Comparison of ENCODE assay signal across 1 cellular context in genomic region chr16:87383522-87384161, GRCh38.
A peak's percentile ranks its signal among the peaks of the same experiment; 100 is the strongest.
TF ChIP-seq lines count a peak whose summit lies in the region.

TSS of gene FBXO31 (minus strand) at chr16:87383776. CDS start at chr16:87383744, 32 bp downstream.

TF ChIP-seq in HepG2, 621 proteins besides CTCF, POLR2A, EP300 and RAD21 (continued from another document and continues in another):
- TF ChIP-seq ARID2 (CRISPR knock-in tag; IDR thresholded peaks at IDR 0.05; ENCODE audit: borderline replicate concordance) (0 out of 2 replicates have a peak, but pooled peaks have one; percentile 60), TFAP4 (IDR thresholded peaks at IDR 0.05; ENCODE audit: borderline replicate concordance, low read depth) (peak; percentile 31; the same call in 1 of the 2 replicates), ZFP36L1 (CRISPR knock-in tag; IDR thresholded peaks at IDR 0.05) (peak; percentile 66; the same call in 1 of the 2 replicates), ZFP82 (CRISPR knock-in tag; IDR thresholded peaks at IDR 0.05; ENCODE audit: borderline replicate concordance) (peak; percentile 96; the same call in 1 of the 2 replicates), NRL (CRISPR knock-in tag; IDR thresholded peaks at IDR 0.05; ENCODE audit: borderline replicate concordance) (no peak; the same call in 1 of the 2 replicates), TP53 (CRISPR knock-in tag; conservative IDR thresholded peaks at IDR 0.05) (0 out of 2 replicates have a peak, but pooled peaks have one; percentile 67), PRDM15 (CRISPR knock-in tag; IDR thresholded peaks at IDR 0.05) (no peak), TRIM22 (IDR thresholded peaks at IDR 0.05) (no peak), MIER3 (CRISPR knock-in tag; IDR thresholded peaks at IDR 0.05; ENCODE audit: borderline replicate concordance) (peak; percentile 93), ZNF225 (CRISPR knock-in tag; IDR thresholded peaks at IDR 0.05) (no peak), ZBTB1 (CRISPR knock-in tag; IDR thresholded peaks at IDR 0.05; ENCODE audit: borderline replicate concordance) (no peak), CC2D1A (CRISPR knock-in tag; IDR thresholded peaks at IDR 0.05) (no peak), ZNF883 (CRISPR knock-in tag; IDR thresholded peaks at IDR 0.05; ENCODE audit: not compliant biosample characterization) (no peak), ZBTB40 (IDR thresholded peaks at IDR 0.05) (no peak), ZBTB40 (CRISPR knock-in tag; IDR thresholded peaks at IDR 0.05) (no peak; the same call in 1 of the 2 replicates), ZNF275 (CRISPR knock-in tag; IDR thresholded peaks at IDR 0.05; ENCODE audit: borderline replicate concordance) (peak; percentile 71), NFE2L2 (IDR thresholded peaks at IDR 0.05; ENCODE audit: low read length) (no peak), ZBTB20 (CRISPR knock-in tag; IDR thresholded peaks at IDR 0.05; ENCODE audit: borderline replicate concordance, low read depth) (no peak; the same call in 1 of the 2 replicates), KDM1A (CRISPR knock-in tag; IDR thresholded peaks at IDR 0.05) (peak; percentile 89), ZNF180 (CRISPR knock-in tag; IDR thresholded peaks at IDR 0.05; ENCODE audit: borderline replicate concordance, low read depth) (peak; percentile 96), MBD4 (IDR thresholded peaks at IDR 0.05; ENCODE audit: borderline replicate concordance, low read length) (no peak), ZNF850 (CRISPR knock-in tag; conservative IDR thresholded peaks at IDR 0.05) (no peak; the same call in 1 of the 2 replicates), MED13 (CRISPR knock-in tag; IDR thresholded peaks at IDR 0.05) (peak; percentile 85; the same call in 1 of the 2 replicates), ZBTB42 (CRISPR knock-in tag; IDR thresholded peaks at IDR 0.05) (no peak), PBX3 (CRISPR knock-in tag; IDR thresholded peaks at IDR 0.05; ENCODE audit: borderline replicate concordance) (peak; percentile 33; the same call in 1 of the 2 replicates), ZNF597 (CRISPR knock-in tag; IDR thresholded peaks at IDR 0.05) (peak; percentile 99), KMT2B (CRISPR knock-in tag; IDR thresholded peaks at IDR 0.05) (peak; percentile 94; the same call in 1 of the 2 replicates), TARDBP (CRISPR knock-in tag; IDR thresholded peaks at IDR 0.05) (peak; percentile 93), NR2F2 (IDR thresholded peaks at IDR 0.05; ENCODE audit: borderline replicate concordance, low read depth) (0 out of 2 replicates have a peak, but pooled peaks have one; percentile 66), ZNF569 (CRISPR knock-in tag; IDR thresholded peaks at IDR 0.05; ENCODE audit: borderline replicate concordance) (no peak), ZNF10 (CRISPR knock-in tag; IDR thresholded peaks at IDR 0.05; ENCODE audit: borderline replicate concordance, low read depth) (no peak), ZNF546 (CRISPR knock-in tag; conservative IDR thresholded peaks at IDR 0.05) (no peak; the same call in 1 of the 2 replicates), ZNF326 (CRISPR knock-in tag; IDR thresholded peaks at IDR 0.05; ENCODE audit: borderline replicate concordance) (no peak), ZNF552 (CRISPR knock-in tag; IDR thresholded peaks at IDR 0.05; ENCODE audit: borderline replicate concordance) (peak; percentile 63; the same call in 1 of the 2 replicates), MAFK (conservative IDR thresholded peaks at IDR 0.05 in 1 of 2, IDR thresholded peaks at IDR 0.05 in 1 of 2; ENCODE audit: low read length in 2 of 2) (no peak), ARNT (IDR thresholded peaks at IDR 0.05) (no peak), NFRKB (IDR thresholded peaks at IDR 0.05) (no peak), SOX5 (CRISPR knock-in tag; IDR thresholded peaks at IDR 0.05; ENCODE audit: borderline replicate concordance) (peak; percentile 87), JDP2 (CRISPR knock-in tag; IDR thresholded peaks at IDR 0.05; ENCODE audit: borderline replicate concordance) (peak; percentile 35; the same call in 1 of the 2 replicates), ZNF616 (CRISPR knock-in tag; IDR thresholded peaks at IDR 0.05; ENCODE audit: low read depth) (peak; percentile 54; the same call in 1 of the 2 replicates), ZNF790 (CRISPR knock-in tag; IDR thresholded peaks at IDR 0.05; ENCODE audit: borderline replicate concordance) (no peak; the same call in 1 of the 2 replicates), ZNF639 (CRISPR knock-in tag; conservative IDR thresholded peaks at IDR 0.05) (peak; percentile 92), ZNF160 (CRISPR knock-in tag; IDR thresholded peaks at IDR 0.05) (peak; percentile 92)
